Comparison of ENCODE assay signal across 8 cellular contexts in the genomic region with DNA sequence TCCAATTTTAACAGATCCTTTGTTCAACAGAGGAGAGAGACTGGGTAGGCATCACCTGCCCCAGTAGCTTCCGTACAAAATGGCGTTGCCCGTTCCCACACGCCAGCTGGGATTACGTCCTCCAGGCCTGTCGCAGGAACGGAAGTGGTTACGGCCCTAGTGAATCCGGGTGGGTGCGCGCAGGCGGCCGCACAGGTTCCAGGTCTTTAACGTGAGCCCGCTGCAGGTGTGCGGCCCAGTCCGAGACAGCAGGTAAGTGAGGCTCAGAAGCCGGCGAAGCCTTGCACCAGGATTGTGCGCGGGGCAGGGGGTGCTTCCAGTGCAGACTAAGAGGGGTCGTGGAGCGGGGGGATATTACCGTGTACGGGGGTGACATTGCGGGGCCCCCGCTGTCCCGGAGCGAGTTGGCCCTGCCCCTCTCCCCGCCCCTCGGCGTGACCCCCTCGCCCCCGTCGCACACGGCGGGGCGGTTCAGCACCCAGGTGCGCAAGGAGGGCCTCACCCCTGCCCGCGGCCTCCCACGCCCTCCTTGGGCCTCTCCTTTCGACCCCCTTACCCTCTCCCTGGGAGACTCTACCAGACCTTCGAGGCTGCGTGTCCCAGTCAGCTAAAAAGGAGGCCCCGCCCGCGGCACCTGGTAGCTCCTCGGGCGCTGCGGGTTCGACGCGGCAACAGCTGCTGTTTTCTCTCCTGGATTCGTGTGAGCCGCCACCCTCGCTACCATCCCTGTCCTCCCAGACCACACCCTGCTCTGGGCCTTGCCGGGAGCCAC. TPM values are rescaled to one million over a fixed set of nuclear protein-coding genes. Genes with fewer than 3 reads are reported as not detected.
DNase-seq lines count a peak whose midpoint lies in the region; ATAC-seq and TF ChIP-seq lines count a peak whose summit lies in the region.

A gene with protein sequence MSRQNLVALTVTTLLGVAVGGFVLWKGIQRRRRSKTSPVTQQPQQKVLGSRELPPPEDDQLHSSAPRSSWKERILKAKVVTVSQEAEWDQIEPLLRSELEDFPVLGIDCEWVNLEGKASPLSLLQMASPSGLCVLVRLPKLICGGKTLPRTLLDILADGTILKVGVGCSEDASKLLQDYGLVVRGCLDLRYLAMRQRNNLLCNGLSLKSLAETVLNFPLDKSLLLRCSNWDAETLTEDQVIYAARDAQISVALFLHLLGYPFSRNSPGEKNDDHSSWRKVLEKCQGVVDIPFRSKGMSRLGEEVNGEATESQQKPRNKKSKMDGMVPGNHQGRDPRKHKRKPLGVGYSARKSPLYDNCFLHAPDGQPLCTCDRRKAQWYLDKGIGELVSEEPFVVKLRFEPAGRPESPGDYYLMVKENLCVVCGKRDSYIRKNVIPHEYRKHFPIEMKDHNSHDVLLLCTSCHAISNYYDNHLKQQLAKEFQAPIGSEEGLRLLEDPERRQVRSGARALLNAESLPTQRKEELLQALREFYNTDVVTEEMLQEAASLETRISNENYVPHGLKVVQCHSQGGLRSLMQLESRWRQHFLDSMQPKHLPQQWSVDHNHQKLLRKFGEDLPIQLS (plus strand): TSS at position 159 of the 772 bp plus-strand sequence. CDS start 17,973 bp downstream, outside the sequence.

- peak; percentile 81 for ATAC-seq in GM21528 (IDR thresholded peaks at IDR 0.05; ENCODE audit: low FRiP score, unreplicated experiment)
- ATAC-seq in naive thymus-derived CD8-positive, alpha-beta T cell, result peak; percentile 82 to 84

- peak within 1 kb of the TSS; percentile 75 for H3K27ac Mint-ChIP-seq in activated T-helper 2 cell treated with anti-CD3 and anti-CD28 coated beads, Interferon-gamma antibody, Interleukin-2, Interleukin-4, amounts not matched to agents 10 μg/mL and 5 μg/mL and 100 μg/mL, durations not matched to agents 14 hours and 24 hours and 36 hours
- H3K27ac Mint-ChIP-seq in naive thymus-derived CD8-positive, alpha-beta T cell, result peak within 1 kb of the TSS; percentile 79 to 97 (median 94)

- DNase-seq in DMS 273 (lab: John Stamatoyannopoulos, UW; ENCODE audit: unreplicated experiment) (peak; percentile 97), Peyer's patch (peak; percentile 88 to 96 (median 90)), fibroblast of peridontal ligament (ENCODE audit: extremely low read depth) (peak; percentile 69)
- peak; percentile 55 for DNase-seq in activated T-helper 2 cell treated with anti-CD3 and anti-CD28 coated beads, Interferon-gamma antibody, Interleukin-2, Interleukin-4, amounts not matched to agents 10 μg/mL and 5 μg/mL and 100 μg/mL, durations not matched to agents 14 hours and 24 hours and 36 hours (ENCODE audit: low spot score)
- DNase-seq in naive thymus-derived CD8-positive, alpha-beta T cell, result peak; percentile 44 to 84 (median 64)
- peak; percentile 41 to 73 (median 56) for DNase-seq in stimulated activated naive CD4-positive, alpha-beta T cell (lab: John Stamatoyannopoulos, UW)

- no peaks in the 10 kb centered on the region for H3K27me3 ChIP-seq in Peyer's patch

- peak within 1 kb of the TSS; percentile 88 for H3K4me3 Mint-ChIP-seq in activated T-helper 2 cell treated with anti-CD3 and anti-CD28 coated beads, Interferon-gamma antibody, Interleukin-2, Interleukin-4, amounts not matched to agents 10 μg/mL and 5 μg/mL and 100 μg/mL, durations not matched to agents 14 hours and 24 hours and 36 hours (ENCODE audit: low read depth)
- H3K4me3 Mint-ChIP-seq in naive thymus-derived CD8-positive, alpha-beta T cell, result peak within 1 kb of the TSS; percentile 88 to 97 (median 93)

- peak within 1 kb of the TSS; percentile 58 to 84 (median 74) for H3K27ac ChIP-seq in Peyer's patch

- no peaks in the 10 kb centered on the region for H3K4me1 ChIP-seq in Peyer's patch

- H3K9me3 ChIP-seq in Peyer's patch, result no peaks in the 10 kb centered on the region

- no peaks in the 10 kb centered on the region for H3K9me3 Mint-ChIP-seq in activated T-helper 2 cell treated with anti-CD3 and anti-CD28 coated beads, Interferon-gamma antibody, Interleukin-2, Interleukin-4, amounts not matched to agents 10 μg/mL and 5 μg/mL and 100 μg/mL, durations not matched to agents 14 hours and 24 hours and 36 hours
- no peaks in the 10 kb centered on the region for H3K9me3 Mint-ChIP-seq in naive thymus-derived CD8-positive, alpha-beta T cell

- intact Hi-C loops in activated T-helper 2 cell treated with anti-CD3 and anti-CD28 coated beads, Interferon-gamma antibody, Interleukin-2, Interleukin-4, amounts not matched to agents 10 μg/mL and 5 μg/mL and 100 μg/mL, durations not matched to agents 14 hours and 24 hours and 36 hours (cut with micrococcal nuclease), result loop anchor here (2.0 kb wide), 1 partner anchor 63 kb away; no protein-coding TSS in a partner anchor

- POLR2A ChIA-PET in naive thymus-derived CD8-positive, alpha-beta T cell (lab: Charles Lee), result interaction anchor here (0.6 to 2.1 kb wide), 5 partner anchors 39 to 575 kb away, joined by 3 to 26 read pairs (median 4); a partner anchor contains a TSS

- no peaks in the 10 kb centered on the region for H3K36me3 Mint-ChIP-seq in activated T-helper 2 cell treated with anti-CD3 and anti-CD28 coated beads, Interferon-gamma antibody, Interleukin-2, Interleukin-4, amounts not matched to agents 10 μg/mL and 5 μg/mL and 100 μg/mL, durations not matched to agents 14 hours and 24 hours and 36 hours (ENCODE audit: low read depth)
- H3K36me3 Mint-ChIP-seq in naive thymus-derived CD8-positive, alpha-beta T cell, result peaks cover 0 to 2% (median 0%) of the 10 kb centered on the region in 3 donors

- peak; percentile 30; the same call in 1 of the 2 replicates for TF ChIP-seq EP300 in Ishikawa (IDR thresholded peaks at IDR 0.05; ENCODE audit: borderline replicate concordance)

- no peaks in the 10 kb centered on the region for H3K36me3 ChIP-seq in Peyer's patch

- H3K4me1 Mint-ChIP-seq in activated T-helper 2 cell treated with anti-CD3 and anti-CD28 coated beads, Interferon-gamma antibody, Interleukin-2, Interleukin-4, amounts not matched to agents 10 μg/mL and 5 μg/mL and 100 μg/mL, durations not matched to agents 14 hours and 24 hours and 36 hours (ENCODE audit: low read depth), result peaks cover 19% of the 10 kb centered on the region
- peaks cover 11 to 32% (median 30%) of the 10 kb centered on the region in 4 donors for H3K4me1 Mint-ChIP-seq in naive thymus-derived CD8-positive, alpha-beta T cell

- no peak for TF ChIP-seq CTCF in Peyer's patch (IDR thresholded peaks at IDR 0.05)

- peak within 1 kb of the TSS; percentile 56 to 80 (median 77) for H3K4me3 ChIP-seq in Peyer's patch

- peaks cover 9% of the 10 kb centered on the region for H3K27me3 Mint-ChIP-seq in activated T-helper 2 cell treated with anti-CD3 and anti-CD28 coated beads, Interferon-gamma antibody, Interleukin-2, Interleukin-4, amounts not matched to agents 10 μg/mL and 5 μg/mL and 100 μg/mL, durations not matched to agents 14 hours and 24 hours and 36 hours (ENCODE audit: low read depth)
- H3K27me3 Mint-ChIP-seq in naive thymus-derived CD8-positive, alpha-beta T cell, result peaks cover 0 to 2% (median 0%) of the 10 kb centered on the region in 5 donors

- 0 out of 2 replicates have a peak, but pooled peaks have one; percentile 6 for TF ChIP-seq RAD21 in Ishikawa (IDR thresholded peaks at IDR 0.05; ENCODE audit: low read depth)

- TF ChIP-seq POLR2A in Peyer's patch (IDR thresholded peaks at IDR 0.05), result peak in 1 of 2 donors; percentile 58

TF ChIP-seq in Ishikawa, 13 proteins besides CTCF, POLR2A, EP300 and RAD21 (continues in another document):
- TF ChIP-seq, protein P1, sequence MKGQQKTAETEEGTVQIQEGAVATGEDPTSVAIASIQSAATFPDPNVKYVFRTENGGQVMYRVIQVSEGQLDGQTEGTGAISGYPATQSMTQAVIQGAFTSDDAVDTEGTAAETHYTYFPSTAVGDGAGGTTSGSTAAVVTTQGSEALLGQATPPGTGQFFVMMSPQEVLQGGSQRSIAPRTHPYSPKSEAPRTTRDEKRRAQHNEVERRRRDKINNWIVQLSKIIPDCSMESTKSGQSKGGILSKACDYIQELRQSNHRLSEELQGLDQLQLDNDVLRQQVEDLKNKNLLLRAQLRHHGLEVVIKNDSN (IDR thresholded peaks at IDR 0.05), result peak; percentile 79
- peak; percentile 100 for TF ChIP-seq YY1 (IDR thresholded peaks at IDR 0.05; ENCODE audit: low read depth)
- TF ChIP-seq NFIC (IDR thresholded peaks at IDR 0.05), result 0 out of 2 replicates have a peak, but pooled peaks have one; percentile 22
- TF ChIP-seq, protein P2, sequence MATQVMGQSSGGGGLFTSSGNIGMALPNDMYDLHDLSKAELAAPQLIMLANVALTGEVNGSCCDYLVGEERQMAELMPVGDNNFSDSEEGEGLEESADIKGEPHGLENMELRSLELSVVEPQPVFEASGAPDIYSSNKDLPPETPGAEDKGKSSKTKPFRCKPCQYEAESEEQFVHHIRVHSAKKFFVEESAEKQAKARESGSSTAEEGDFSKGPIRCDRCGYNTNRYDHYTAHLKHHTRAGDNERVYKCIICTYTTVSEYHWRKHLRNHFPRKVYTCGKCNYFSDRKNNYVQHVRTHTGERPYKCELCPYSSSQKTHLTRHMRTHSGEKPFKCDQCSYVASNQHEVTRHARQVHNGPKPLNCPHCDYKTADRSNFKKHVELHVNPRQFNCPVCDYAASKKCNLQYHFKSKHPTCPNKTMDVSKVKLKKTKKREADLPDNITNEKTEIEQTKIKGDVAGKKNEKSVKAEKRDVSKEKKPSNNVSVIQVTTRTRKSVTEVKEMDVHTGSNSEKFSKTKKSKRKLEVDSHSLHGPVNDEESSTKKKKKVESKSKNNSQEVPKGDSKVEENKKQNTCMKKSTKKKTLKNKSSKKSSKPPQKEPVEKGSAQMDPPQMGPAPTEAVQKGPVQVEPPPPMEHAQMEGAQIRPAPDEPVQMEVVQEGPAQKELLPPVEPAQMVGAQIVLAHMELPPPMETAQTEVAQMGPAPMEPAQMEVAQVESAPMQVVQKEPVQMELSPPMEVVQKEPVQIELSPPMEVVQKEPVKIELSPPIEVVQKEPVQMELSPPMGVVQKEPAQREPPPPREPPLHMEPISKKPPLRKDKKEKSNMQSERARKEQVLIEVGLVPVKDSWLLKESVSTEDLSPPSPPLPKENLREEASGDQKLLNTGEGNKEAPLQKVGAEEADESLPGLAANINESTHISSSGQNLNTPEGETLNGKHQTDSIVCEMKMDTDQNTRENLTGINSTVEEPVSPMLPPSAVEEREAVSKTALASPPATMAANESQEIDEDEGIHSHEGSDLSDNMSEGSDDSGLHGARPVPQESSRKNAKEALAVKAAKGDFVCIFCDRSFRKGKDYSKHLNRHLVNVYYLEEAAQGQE (IDR thresholded peaks at IDR 0.05; ENCODE audit: low read depth), result no peak
- TF ChIP-seq, protein P3, sequence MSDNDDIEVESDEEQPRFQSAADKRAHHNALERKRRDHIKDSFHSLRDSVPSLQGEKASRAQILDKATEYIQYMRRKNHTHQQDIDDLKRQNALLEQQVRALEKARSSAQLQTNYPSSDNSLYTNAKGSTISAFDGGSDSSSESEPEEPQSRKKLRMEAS (IDR thresholded peaks at IDR 0.05), result peak; percentile 88

RNA-seq across cellular contexts. Expression of the gene that starts here (rescaled TPM):
- total RNA-seq in Peyer's patch, result 10 to 100 TPM; 12.1 to 19.2 (median 15.2) TPM
- 6.6 and 8.1 TPM in 2 replicates for total RNA-seq in activated T-helper 2 cell treated with anti-CD3 and anti-CD28 coated beads, Interferon-gamma antibody, Interleukin-2, Interleukin-4, amounts not matched to agents 10 μg/mL and 5 μg/mL and 100 μg/mL, durations not matched to agents 14 hours and 24 hours and 36 hours
- 10 to 100 TPM; 12.4 to 12.6 TPM for total RNA-seq in naive thymus-derived CD8-positive, alpha-beta T cell
- 10 to 100 TPM in 1 of 3 donors, 1 to 10 TPM in 2; 5.8 to 11.1 (median 8.2) TPM for polyA plus RNA-seq in naive thymus-derived CD8-positive, alpha-beta T cell

Comparison
In these comparisons a context has a peak if more than half of its experiments do, and no peak if none do; other contexts are left out.
1. Peak in every context shown above with its lines: DNase-seq, ATAC-seq, H3K4me3 ChIP-seq and H3K27ac ChIP-seq.